1 cellular context compared by ENCODE assay signal in genomic region chr7:69801729-69802688, GRCh38.
TF ChIP-seq lines count a peak whose summit lies in the region.

No MANE protein-coding gene starts in this region.

TF ChIP-seq in H1, 55 proteins besides CTCF, POLR2A, EP300 and RAD21:
- TF ChIP-seq CHD2 (IDR thresholded peaks at IDR 0.05; ENCODE audit: low read length) = no peak
- TF ChIP-seq EZH2 (IDR thresholded peaks at IDR 0.05; ENCODE audit: low read depth, low read length, severe bottlenecking) = no peak
- no peak for TF ChIP-seq TEAD4 (IDR thresholded peaks at IDR 0.05; ENCODE audit: low read depth, low read length)
- TF ChIP-seq GABPA (IDR thresholded peaks at IDR 0.05; ENCODE audit: borderline replicate concordance, insufficient read depth, low read length) = no peak
- TF ChIP-seq ATF3 (IDR thresholded peaks at IDR 0.05; ENCODE audit: insufficient read depth, low read depth, low read length) = no peak
- no peak for TF ChIP-seq BACH1 (IDR thresholded peaks at IDR 0.05; ENCODE audit: low read length)
- no peak for TF ChIP-seq HDAC2 (IDR thresholded peaks at IDR 0.05; ENCODE audit: borderline replicate concordance in 1 of 2, low read depth in 2 of 2, low read length in 2 of 2)
- no peak for TF ChIP-seq CBX8 (IDR thresholded peaks at IDR 0.05; ENCODE audit: borderline replicate concordance, low read depth, low read length)
- no peak for TF ChIP-seq ASH2L (IDR thresholded peaks at IDR 0.05; ENCODE audit: low read length)
- no peak for TF ChIP-seq SUZ12 (IDR thresholded peaks at IDR 0.05; ENCODE audit: low read length)
- no peak for TF ChIP-seq YY1 (IDR thresholded peaks at IDR 0.05; ENCODE audit: low read depth, low read length)
- no peak for TF ChIP-seq SP1 (IDR thresholded peaks at IDR 0.05; ENCODE audit: low read depth, low read length)
- no peak for TF ChIP-seq TBP (IDR thresholded peaks at IDR 0.05; ENCODE audit: low read depth, low read length)
- no peak for TF ChIP-seq FOSL1 (IDR thresholded peaks at IDR 0.05; ENCODE audit: insufficient read depth, low read depth, low read length)
- no peak for TF ChIP-seq SIRT6 (IDR thresholded peaks at IDR 0.05; ENCODE audit: low read length)
- no peak for TF ChIP-seq RNF2 (IDR thresholded peaks at IDR 0.05; ENCODE audit: borderline replicate concordance, low read depth, low read length, missing control alignments, poor library complexity, severe bottlenecking)
- no peak for TF ChIP-seq CHD7 (IDR thresholded peaks at IDR 0.05; ENCODE audit: insufficient replicate concordance, low read length)
- TF ChIP-seq CHD1 (IDR thresholded peaks at IDR 0.05; ENCODE audit: low read depth, low read length) = no peak
- TF ChIP-seq SRF (IDR thresholded peaks at IDR 0.05; ENCODE audit: low read depth, low read length) = no peak
